1 cellular context compared by ENCODE assay signal in the genomic region with DNA sequence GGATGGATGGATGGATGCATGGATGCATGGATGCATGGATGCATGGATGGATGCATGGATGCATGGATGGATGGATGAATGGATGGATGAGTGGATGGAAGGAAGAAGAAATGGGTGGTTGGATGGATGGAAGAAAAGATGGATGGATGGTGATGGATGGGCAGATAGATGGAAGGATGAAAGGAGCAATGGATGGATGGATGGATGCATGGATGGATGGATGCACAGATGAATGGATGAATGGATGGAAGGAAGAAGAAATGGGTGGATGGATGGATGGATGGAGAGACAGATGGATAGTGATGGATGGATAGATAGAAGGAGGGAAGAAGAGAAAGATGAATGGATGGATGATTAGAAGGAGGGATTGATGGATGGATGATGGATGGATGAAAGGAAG.
TF ChIP-seq lines count a peak whose summit lies in the region.

No MANE protein-coding gene starts in this region.

TF ChIP-seq in IMR-90, 13 proteins besides CTCF, POLR2A, EP300 and RAD21 (continued from another document):
- TF ChIP-seq, protein P1, sequence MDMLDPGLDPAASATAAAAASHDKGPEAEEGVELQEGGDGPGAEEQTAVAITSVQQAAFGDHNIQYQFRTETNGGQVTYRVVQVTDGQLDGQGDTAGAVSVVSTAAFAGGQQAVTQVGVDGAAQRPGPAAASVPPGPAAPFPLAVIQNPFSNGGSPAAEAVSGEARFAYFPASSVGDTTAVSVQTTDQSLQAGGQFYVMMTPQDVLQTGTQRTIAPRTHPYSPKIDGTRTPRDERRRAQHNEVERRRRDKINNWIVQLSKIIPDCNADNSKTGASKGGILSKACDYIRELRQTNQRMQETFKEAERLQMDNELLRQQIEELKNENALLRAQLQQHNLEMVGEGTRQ (IDR thresholded peaks at IDR 0.05; ENCODE audit: low read depth, low read length), result no peak
- TF ChIP-seq NFE2L2 (IDR thresholded peaks at IDR 0.05; ENCODE audit: low read depth, low read length), result no peak
